ENCODE assay signal across 21 cellular contexts in genomic region chr12:62258231-62258630, GRCh38. TPM values are rescaled to one million over a fixed set of nuclear protein-coding genes. Genes with fewer than 3 reads are reported as not detected.
DNase-seq lines count a peak whose midpoint lies in the region; ATAC-seq and TF ChIP-seq lines count a peak whose summit lies in the region.
"Had no signal": no experiment of that assay in that cellular context is flagged by ENCODE, and none has a peak within 500 bp of the region (broad histone marks: within the 10 kb centered on the region; RNA-seq: fewer than 3 reads in every experiment).

No MANE protein-coding gene starts in this region.

- peak overlapping the region; percentile 92 for H3K27ac Mint-ChIP-seq in activated T-cell treated with anti-CD3 and anti-CD28 coated beads, Interleukin-2, amount 50 U/mL, for 72 hours
- H3K27ac Mint-ChIP-seq in activated CD8-positive, alpha-beta T cell treated with anti-CD3 and anti-CD28 coated beads, Interleukin-2, amount 10 ng/mL, durations not matched to agents 7 days and 5 days: peak overlapping the region; percentile 96
- peak overlapping the region; percentile 94 to 100 (median 99) for H3K27ac Mint-ChIP-seq in naive thymus-derived CD8-positive, alpha-beta T cell

- CTCF ChIA-PET in HEK293 (lab: Yijun Ruan, JAX): interaction anchor here (0.6 to 1.5 kb wide), 3 partner anchors 12 to 177 kb away, joined by 3 read pairs; no protein-coding TSS in a partner anchor
- CTCF ChIA-PET in activated CD8-positive, alpha-beta T cell treated with anti-CD3 and anti-CD28 coated beads, Interleukin-2, amount 10 ng/mL, durations not matched to agents 7 days and 5 days (lab: Charles Lee): interaction anchor here (1.3 kb wide), 1 partner anchor 345 kb away, joined by 3 read pairs; no protein-coding TSS in a partner anchor

- H3K36me3 ChIP-seq in HEK293 (ENCODE audit: control insufficient read depth in 2 of 2, insufficient read depth in 1 of 2, low read length in 2 of 2) (no peaks in the 10 kb centered on the region), lower lobe of right lung (no peaks in the 10 kb centered on the region)
- H3K36me3 ChIP-seq: right lobe of liver, vagina had no signal

- H3K9me3 ChIP-seq in HEK293 (ENCODE audit: control insufficient read depth, insufficient read depth, low read depth, low read length) (no peaks in the 10 kb centered on the region), lower lobe of right lung (no peaks in the 10 kb centered on the region)
- H3K9me3 ChIP-seq: right lobe of liver, SJSA1, vagina had no signal

- no peak overlapping the region for H3K27ac ChIP-seq in HEK293 (ENCODE audit: extremely low read depth, low read depth, low read length)
- no peak overlapping the region for H3K27ac ChIP-seq in lower lobe of right lung
- H3K27ac ChIP-seq: SJSA1 had no signal

- POLR2A ChIA-PET in HEK293 (lab: Yijun Ruan, JAX): no interaction called here
- POLR2A ChIA-PET in activated CD8-positive, alpha-beta T cell treated with anti-CD3 and anti-CD28 coated beads, Interleukin-2, amount 10 ng/mL, durations not matched to agents 7 days and 5 days (lab: Charles Lee): no interaction called here
- POLR2A ChIA-PET in naive thymus-derived CD8-positive, alpha-beta T cell (lab: Charles Lee): no interaction called here

- H3K9me3 Mint-ChIP-seq in activated T-cell treated with anti-CD3 and anti-CD28 coated beads, Interleukin-2, amount 50 U/mL, for 72 hours: no peaks in the 10 kb centered on the region
- no peaks in the 10 kb centered on the region for H3K9me3 Mint-ChIP-seq in activated CD8-positive, alpha-beta T cell treated with anti-CD3 and anti-CD28 coated beads, Interleukin-2, amount 10 ng/mL, durations not matched to agents 7 days and 5 days (ENCODE audit: insufficient read depth)
- H3K9me3 Mint-ChIP-seq in naive thymus-derived CD8-positive, alpha-beta T cell: no peaks in the 10 kb centered on the region
- H3K9me3 Mint-ChIP-seq: HFFc6 had no signal

- H3K27me3 ChIP-seq in lower lobe of right lung (ENCODE audit: low read depth): no peaks in the 10 kb centered on the region
- H3K27me3 ChIP-seq: right lobe of liver, SJSA1, vagina had no signal

- H3K4me3 Mint-ChIP-seq in activated T-cell treated with anti-CD3 and anti-CD28 coated beads, Interleukin-2, amount 50 U/mL, for 72 hours: peak overlapping the region; percentile 97 to 100
- peak overlapping the region; percentile 90 for H3K4me3 Mint-ChIP-seq in activated CD8-positive, alpha-beta T cell treated with anti-CD3 and anti-CD28 coated beads, Interleukin-2, amount 10 ng/mL, durations not matched to agents 7 days and 5 days
- peak overlapping the region in 7 of 10 donors; percentile 91 to 100 (median 97) for H3K4me3 Mint-ChIP-seq in naive thymus-derived CD8-positive, alpha-beta T cell

- H3K4me1 ChIP-seq in HEK293 (ENCODE audit: control insufficient read depth, insufficient read depth, low read length) (peaks cover 19% of the 10 kb centered on the region; the same call in 1 of the 2 replicates), lower lobe of right lung (peaks cover 36% of the 10 kb centered on the region)
- H3K4me1 ChIP-seq: SJSA1 had no signal

- TF ChIP-seq CTCF in HEK293 (tag by site-specific recombination; IDR thresholded peaks at IDR 0.05) (no peak), lower lobe of right lung (IDR thresholded peaks at IDR 0.05) (no peak)

- ATAC-seq in activated T-cell treated with anti-CD3 and anti-CD28 coated beads, Interleukin-2, amount 50 U/mL, for 72 hours (replicated peaks in 1 of 2): no peak
- ATAC-seq in activated CD8-positive, alpha-beta T cell treated with anti-CD3 and anti-CD28 coated beads, Interleukin-2, amount 10 ng/mL, durations not matched to agents 7 days and 5 days: no peak
- no peak for ATAC-seq in naive thymus-derived CD8-positive, alpha-beta T cell
- ATAC-seq in lower lobe of right lung: no peak
- no peak for ATAC-seq in GM19467 (IDR thresholded peaks at IDR 0.05; ENCODE audit: unreplicated experiment)
- ATAC-seq: left cardiac atrium, PC-3, right lobe of liver had no signal

- H3K4me3 ChIP-seq in HEK293 (ENCODE audit: low read depth, low read length) (no peak overlapping the region), lower lobe of right lung (no peak overlapping the region)
- H3K4me3 ChIP-seq: right lobe of liver, SJSA1 had no signal

- DNase-seq in activated T-cell treated with anti-CD3 and anti-CD28 coated beads, Interleukin-2, amount 50 U/mL, for 72 hours: no peak
- no peak for DNase-seq in activated T-cell treated with anti-CD3 and anti-CD28 coated beads, Interleukin-2, amount 50 U/mL, for 48 hours
- no peak for DNase-seq in activated CD8-positive, alpha-beta T cell treated with anti-CD3 and anti-CD28 coated beads, Interleukin-2, amount 10 ng/mL, durations not matched to agents 7 days and 5 days
- DNase-seq in naive thymus-derived CD8-positive, alpha-beta T cell: no peak
- DNase-seq in lower lobe of right lung: no peak
- DNase-seq in NAMALWA (ENCODE audit: low spot score): no peak
- DNase-seq: activated gamma-delta T cell, COR-L47, cortex of kidney, foreskin fibroblast, HFFc6, left cardiac atrium, MV-4-11, NCI-H524, nucleus accumbens, PC-3, right lobe of liver had no signal

- no peaks in the 10 kb centered on the region for H3K27me3 Mint-ChIP-seq in activated T-cell treated with anti-CD3 and anti-CD28 coated beads, Interleukin-2, amount 50 U/mL, for 72 hours (ENCODE audit: low read depth)
- no peaks in the 10 kb centered on the region for H3K27me3 Mint-ChIP-seq in activated CD8-positive, alpha-beta T cell treated with anti-CD3 and anti-CD28 coated beads, Interleukin-2, amount 10 ng/mL, durations not matched to agents 7 days and 5 days (ENCODE audit: low read depth)
- H3K27me3 Mint-ChIP-seq in naive thymus-derived CD8-positive, alpha-beta T cell: no peaks in the 10 kb centered on the region

- H3K4me1 Mint-ChIP-seq in activated T-cell treated with anti-CD3 and anti-CD28 coated beads, Interleukin-2, amount 50 U/mL, for 72 hours (ENCODE audit: low read depth): peaks cover 49% of the 10 kb centered on the region
- H3K4me1 Mint-ChIP-seq in activated CD8-positive, alpha-beta T cell treated with anti-CD3 and anti-CD28 coated beads, Interleukin-2, amount 10 ng/mL, durations not matched to agents 7 days and 5 days (ENCODE audit: low read depth): peaks cover 35% of the 10 kb centered on the region
- H3K4me1 Mint-ChIP-seq in naive thymus-derived CD8-positive, alpha-beta T cell: peaks cover 7 to 47% (median 39%) of the 10 kb centered on the region in 4 donors

- peaks cover 4 to 5% of the 10 kb centered on the region in 2 donors for H3K36me3 Mint-ChIP-seq in activated T-cell treated with anti-CD3 and anti-CD28 coated beads, Interleukin-2, amount 50 U/mL, for 72 hours (ENCODE audit: insufficient read depth in 2 of 2)
- peaks cover 35% of the 10 kb centered on the region for H3K36me3 Mint-ChIP-seq in activated CD8-positive, alpha-beta T cell treated with anti-CD3 and anti-CD28 coated beads, Interleukin-2, amount 10 ng/mL, durations not matched to agents 7 days and 5 days (ENCODE audit: low read depth)
- H3K36me3 Mint-ChIP-seq in naive thymus-derived CD8-positive, alpha-beta T cell: peaks cover 0 to 2% (median 2%) of the 10 kb centered on the region in 3 donors

- intact Hi-C loops in lower lobe of right lung (cut with DNase I): no loop called here

TF ChIP-seq in HEK293, 187 proteins besides CTCF, POLR2A, EP300 and RAD21:
- TF ChIP-seq PRDM6 (tag by site-specific recombination; IDR thresholded peaks at IDR 0.05) (peak; percentile 29; the same call in 1 of the 2 replicates), ZNF404 (tag by site-specific recombination; IDR thresholded peaks at IDR 0.05) (no peak), ZNF837 (tag by site-specific recombination; IDR thresholded peaks at IDR 0.05) (no peak), ZNF341 (tag by site-specific recombination; IDR thresholded peaks at IDR 0.05; ENCODE audit: low read depth) (no peak)

RNA-seq across cellular contexts. Expression of gene USP15, which starts 2.0 kb away (rescaled TPM):
- total RNA-seq in activated T-cell treated with anti-CD3 and anti-CD28 coated beads, Interleukin-2, amount 50 U/mL, for 72 hours: 10 to 100 TPM; 94.0 to 97.7 TPM
- total RNA-seq in activated CD8-positive, alpha-beta T cell treated with anti-CD3 and anti-CD28 coated beads, Interleukin-2, amount 10 ng/mL, durations not matched to agents 7 days and 5 days: 100 to 1,000 TPM; 159 to 160 TPM
- total RNA-seq in naive thymus-derived CD8-positive, alpha-beta T cell: 100 to 1,000 TPM; 153 to 164 TPM
- 10 to 100 TPM; 49.1 to 57.0 (median 54.6) TPM for polyA plus RNA-seq in naive thymus-derived CD8-positive, alpha-beta T cell
- 91.9 TPM for total RNA-seq in lower lobe of right lung
